Comparison of ENCODE assay signal across 1 cellular context in genomic region chr4:55853484-55854046, GRCh38.
TF ChIP-seq lines count a peak whose summit lies in the region.

Gene EXOC1 (plus strand): TSS chr4:55853648. CDS start chr4:55858324, 4,676 bp downstream.

TF ChIP-seq in HepG2, 621 proteins besides CTCF, POLR2A, EP300 and RAD21 (continued from another document and continues in another):
- TF ChIP-seq ASH2L (IDR thresholded peaks at IDR 0.05; ENCODE audit: insufficient read length, low read depth, low read length) (peak; percentile 99), ZNF280D (CRISPR knock-in tag; IDR thresholded peaks at IDR 0.05) (peak; percentile 74; the same call in 1 of the 2 replicates), WIZ (CRISPR knock-in tag; IDR thresholded peaks at IDR 0.05) (peak; percentile 60; the same call in 1 of the 2 replicates), ARNT2 (CRISPR knock-in tag; IDR thresholded peaks at IDR 0.05; ENCODE audit: low read depth) (0 out of 2 replicates have a peak, but pooled peaks have one; percentile 63), ZMAT5 (CRISPR knock-in tag; IDR thresholded peaks at IDR 0.05; ENCODE audit: borderline replicate concordance, low read depth) (no peak), NFAT5 (CRISPR knock-in tag; IDR thresholded peaks at IDR 0.05) (no peak; the same call in 1 of the 2 replicates), PHF20 (CRISPR knock-in tag; IDR thresholded peaks at IDR 0.05) (peak; percentile 95), USF2 (IDR thresholded peaks at IDR 0.05; ENCODE audit: low read depth, low read length) (peak; percentile 90), USF2 (CRISPR knock-in tag; IDR thresholded peaks at IDR 0.05; ENCODE audit: borderline replicate concordance) (peak; percentile 97; the same call in 1 of the 2 replicates), SMAD3 (CRISPR knock-in tag; IDR thresholded peaks at IDR 0.05) (no peak), KMT2A (CRISPR knock-in tag; IDR thresholded peaks at IDR 0.05) (peak; percentile 65; the same call in 1 of the 2 replicates), HIC2 (CRISPR knock-in tag; IDR thresholded peaks at IDR 0.05; ENCODE audit: low read depth) (no peak), DRAP1 (CRISPR knock-in tag; IDR thresholded peaks at IDR 0.05) (peak; percentile 58), SRSF9 (IDR thresholded peaks at IDR 0.05; ENCODE audit: borderline replicate concordance, insufficient read depth, low read depth, low read length, poor library complexity, severe bottlenecking) (no peak), ZMYM2 (CRISPR knock-in tag; IDR thresholded peaks at IDR 0.05) (no peak), NFKBIZ (CRISPR knock-in tag; IDR thresholded peaks at IDR 0.05) (no peak), SOX5 (CRISPR knock-in tag; IDR thresholded peaks at IDR 0.05; ENCODE audit: borderline replicate concordance) (peak; percentile 33; the same call in 1 of the 2 replicates)
- TF ChIP-seq, protein P1, sequence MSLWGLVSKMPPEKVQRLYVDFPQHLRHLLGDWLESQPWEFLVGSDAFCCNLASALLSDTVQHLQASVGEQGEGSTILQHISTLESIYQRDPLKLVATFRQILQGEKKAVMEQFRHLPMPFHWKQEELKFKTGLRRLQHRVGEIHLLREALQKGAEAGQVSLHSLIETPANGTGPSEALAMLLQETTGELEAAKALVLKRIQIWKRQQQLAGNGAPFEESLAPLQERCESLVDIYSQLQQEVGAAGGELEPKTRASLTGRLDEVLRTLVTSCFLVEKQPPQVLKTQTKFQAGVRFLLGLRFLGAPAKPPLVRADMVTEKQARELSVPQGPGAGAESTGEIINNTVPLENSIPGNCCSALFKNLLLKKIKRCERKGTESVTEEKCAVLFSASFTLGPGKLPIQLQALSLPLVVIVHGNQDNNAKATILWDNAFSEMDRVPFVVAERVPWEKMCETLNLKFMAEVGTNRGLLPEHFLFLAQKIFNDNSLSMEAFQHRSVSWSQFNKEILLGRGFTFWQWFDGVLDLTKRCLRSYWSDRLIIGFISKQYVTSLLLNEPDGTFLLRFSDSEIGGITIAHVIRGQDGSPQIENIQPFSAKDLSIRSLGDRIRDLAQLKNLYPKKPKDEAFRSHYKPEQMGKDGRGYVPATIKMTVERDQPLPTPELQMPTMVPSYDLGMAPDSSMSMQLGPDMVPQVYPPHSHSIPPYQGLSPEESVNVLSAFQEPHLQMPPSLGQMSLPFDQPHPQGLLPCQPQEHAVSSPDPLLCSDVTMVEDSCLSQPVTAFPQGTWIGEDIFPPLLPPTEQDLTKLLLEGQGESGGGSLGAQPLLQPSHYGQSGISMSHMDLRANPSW (CRISPR knock-in tag; IDR thresholded peaks at IDR 0.05; ENCODE audit: borderline replicate concordance), result no peak
- TF ChIP-seq, protein P2, sequence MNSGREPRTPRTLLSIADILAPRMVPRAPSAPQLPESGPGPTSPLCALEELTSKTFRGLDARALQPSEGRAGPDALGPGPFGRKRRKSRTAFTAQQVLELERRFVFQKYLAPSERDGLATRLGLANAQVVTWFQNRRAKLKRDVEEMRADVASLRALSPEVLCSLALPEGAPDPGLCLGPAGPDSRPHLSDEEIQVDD (CRISPR knock-in tag; IDR thresholded peaks at IDR 0.05; ENCODE audit: borderline replicate concordance), result no peak
- TF ChIP-seq, protein P3, sequence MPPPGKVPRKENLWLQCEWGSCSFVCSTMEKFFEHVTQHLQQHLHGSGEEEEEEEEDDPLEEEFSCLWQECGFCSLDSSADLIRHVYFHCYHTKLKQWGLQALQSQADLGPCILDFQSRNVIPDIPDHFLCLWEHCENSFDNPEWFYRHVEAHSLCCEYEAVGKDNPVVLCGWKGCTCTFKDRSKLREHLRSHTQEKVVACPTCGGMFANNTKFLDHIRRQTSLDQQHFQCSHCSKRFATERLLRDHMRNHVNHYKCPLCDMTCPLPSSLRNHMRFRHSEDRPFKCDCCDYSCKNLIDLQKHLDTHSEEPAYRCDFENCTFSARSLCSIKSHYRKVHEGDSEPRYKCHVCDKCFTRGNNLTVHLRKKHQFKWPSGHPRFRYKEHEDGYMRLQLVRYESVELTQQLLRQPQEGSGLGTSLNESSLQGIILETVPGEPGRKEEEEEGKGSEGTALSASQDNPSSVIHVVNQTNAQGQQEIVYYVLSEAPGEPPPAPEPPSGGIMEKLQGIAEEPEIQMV (CRISPR knock-in tag; IDR thresholded peaks at IDR 0.05; ENCODE audit: low read depth), result no peak
- TF ChIP-seq, protein P4, sequence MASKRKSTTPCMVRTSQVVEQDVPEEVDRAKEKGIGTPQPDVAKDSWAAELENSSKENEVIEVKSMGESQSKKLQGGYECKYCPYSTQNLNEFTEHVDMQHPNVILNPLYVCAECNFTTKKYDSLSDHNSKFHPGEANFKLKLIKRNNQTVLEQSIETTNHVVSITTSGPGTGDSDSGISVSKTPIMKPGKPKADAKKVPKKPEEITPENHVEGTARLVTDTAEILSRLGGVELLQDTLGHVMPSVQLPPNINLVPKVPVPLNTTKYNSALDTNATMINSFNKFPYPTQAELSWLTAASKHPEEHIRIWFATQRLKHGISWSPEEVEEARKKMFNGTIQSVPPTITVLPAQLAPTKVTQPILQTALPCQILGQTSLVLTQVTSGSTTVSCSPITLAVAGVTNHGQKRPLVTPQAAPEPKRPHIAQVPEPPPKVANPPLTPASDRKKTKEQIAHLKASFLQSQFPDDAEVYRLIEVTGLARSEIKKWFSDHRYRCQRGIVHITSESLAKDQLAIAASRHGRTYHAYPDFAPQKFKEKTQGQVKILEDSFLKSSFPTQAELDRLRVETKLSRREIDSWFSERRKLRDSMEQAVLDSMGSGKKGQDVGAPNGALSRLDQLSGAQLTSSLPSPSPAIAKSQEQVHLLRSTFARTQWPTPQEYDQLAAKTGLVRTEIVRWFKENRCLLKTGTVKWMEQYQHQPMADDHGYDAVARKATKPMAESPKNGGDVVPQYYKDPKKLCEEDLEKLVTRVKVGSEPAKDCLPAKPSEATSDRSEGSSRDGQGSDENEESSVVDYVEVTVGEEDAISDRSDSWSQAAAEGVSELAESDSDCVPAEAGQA (IDR thresholded peaks at IDR 0.05; ENCODE audit: low read depth), result peak; percentile 36; the same call in 1 of the 2 replicates
- TF ChIP-seq, protein P4 (CRISPR knock-in tag; IDR thresholded peaks at IDR 0.05; ENCODE audit: borderline replicate concordance), result no peak
